Comparison of ENCODE assay signal across 1 cellular context in the genomic region with DNA sequence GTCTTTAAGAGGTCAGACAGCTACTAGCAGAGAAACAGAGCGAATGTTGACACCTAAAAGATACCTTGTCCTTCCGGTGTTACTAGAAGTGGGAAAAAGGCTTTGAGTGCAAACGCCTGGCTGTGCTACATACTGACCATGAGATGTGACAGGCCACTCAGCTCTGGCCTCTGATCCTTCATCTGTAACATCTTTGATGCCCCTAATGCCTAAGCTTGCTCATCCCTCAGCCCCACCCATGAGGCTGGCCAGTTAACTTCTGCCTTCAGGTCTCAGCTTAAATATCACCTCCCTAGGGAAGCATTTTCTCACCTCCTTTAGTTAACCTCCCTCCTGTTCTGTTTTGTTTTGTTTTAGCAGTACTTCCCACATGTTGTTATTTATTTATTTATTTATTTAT.
TF ChIP-seq lines count a peak whose summit lies in the region.

No MANE protein-coding gene starts in this region.

TF ChIP-seq in IMR-90, 13 proteins besides CTCF, POLR2A, EP300 and RAD21:
- TF ChIP-seq SMC3 (IDR thresholded peaks at IDR 0.05; ENCODE audit: low read depth, low read length) (no peak), BHLHE40 (IDR thresholded peaks at IDR 0.05; ENCODE audit: low read depth, low read length) (no peak), CHD1 (IDR thresholded peaks at IDR 0.05; ENCODE audit: low read depth, low read length) (no peak), NFE2L2 (IDR thresholded peaks at IDR 0.05; ENCODE audit: low read depth, low read length) (no peak), RCOR1 (IDR thresholded peaks at IDR 0.05; ENCODE audit: insufficient replicate concordance, low read length) (no peak), CEBPB (IDR thresholded peaks at IDR 0.05; ENCODE audit: low read depth, low read length) (no peak), RFX5 (IDR thresholded peaks at IDR 0.05; ENCODE audit: low read depth, low read length) (no peak), MAZ (IDR thresholded peaks at IDR 0.05; ENCODE audit: borderline replicate concordance, low read depth, low read length) (no peak), MXI1 (IDR thresholded peaks at IDR 0.05; ENCODE audit: borderline replicate concordance, low read depth, low read length) (no peak)
